Comparison of ENCODE assay signal across 18 cellular contexts in the genomic region with DNA sequence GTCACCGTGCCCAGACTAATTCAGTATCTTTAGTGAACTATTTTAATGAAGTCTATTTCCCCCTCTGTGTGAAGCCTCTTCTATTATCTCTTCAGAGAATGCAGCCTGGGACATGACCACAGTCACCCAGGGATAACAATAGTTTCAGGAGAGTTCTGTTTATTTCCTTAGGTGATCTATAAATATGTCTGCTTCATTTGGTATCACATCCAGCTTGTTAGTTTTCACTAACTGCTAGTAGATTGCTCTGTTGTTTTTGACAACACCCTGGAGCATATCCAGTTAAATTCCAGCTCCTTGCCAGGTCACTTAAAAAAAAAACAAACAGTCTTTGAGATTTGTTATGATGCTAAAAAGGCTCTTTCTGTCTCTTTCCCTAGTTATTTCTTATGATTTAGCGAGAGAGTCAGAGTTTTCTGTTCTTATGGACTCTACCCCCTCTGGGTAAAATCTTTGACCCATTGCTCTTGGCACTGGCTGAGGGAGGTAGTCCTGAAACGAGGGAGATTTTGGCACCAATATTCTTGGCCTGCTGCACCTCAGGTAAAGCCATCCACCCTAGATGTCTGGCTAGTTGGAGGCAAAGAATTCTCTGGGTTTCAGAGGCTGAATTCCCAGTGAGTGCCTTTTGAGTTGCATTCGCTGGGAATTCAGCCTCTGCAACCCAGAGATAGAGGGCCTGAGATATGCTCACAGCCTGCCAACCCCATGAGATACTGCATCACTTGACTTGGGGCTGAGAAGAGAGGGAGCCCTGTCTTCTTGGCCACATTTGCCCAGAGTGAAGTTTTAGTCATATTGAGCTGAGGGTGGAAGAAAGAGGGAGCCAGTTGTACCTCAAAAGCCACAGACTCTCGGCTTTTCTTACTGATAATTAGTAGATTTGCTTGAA.
"Had no signal": no experiment of that assay in that cellular context is flagged by ENCODE, and none has a peak within 500 bp of the region (broad histone marks: within the 10 kb centered on the region; RNA-seq: fewer than 3 reads in every experiment).

No MANE protein-coding gene starts in this region.

- H3K27ac ChIP-seq: breast epithelium, prostate gland, sigmoid colon had no signal

- H3K9me3 ChIP-seq: prostate gland had no signal

- H3K36me3 ChIP-seq: prostate gland had no signal

- ATAC-seq: activated CD8-positive, alpha-beta memory T cell treated with anti-CD3 and anti-CD28 coated beads, Interleukin-2, amount 10 ng/mL, durations not matched to agents 7 days and 5 days; left colon; T-helper 17 cell had no signal

- DNase-seq: activated CD4-positive, alpha-beta T cell treated with anti-CD3 and anti-CD28 coated beads, Interleukin-2, amount 50 U/mL, for 4 hours; activated CD4-positive, CD25-positive, alpha-beta regulatory T cell treated with anti-CD3 and anti-CD28 coated beads, Interleukin-2, amount 50 U/mL, for 72 hours; activated CD8-positive, alpha-beta memory T cell treated with anti-CD3 and anti-CD28 coated beads, Interleukin-2, amount 10 ng/mL, durations not matched to agents 7 days and 5 days; activated gamma-delta T cell; activated naive CD8-positive, alpha-beta T cell treated with anti-CD3 and anti-CD28 coated beads for 36 hours; activated T-cell treated with anti-CD3 and anti-CD28 coated beads, Interleukin-2, amount 50 U/mL, for 24 hours; anterior cingulate cortex; immature natural killer cell; left colon; occipital lobe; sigmoid colon; stimulated activated naive CD4-positive, alpha-beta T cell; substantia nigra; T-helper 17 cell; trophoblast cell had no signal

- H3K27me3 ChIP-seq: breast epithelium, sigmoid colon had no signal

- H3K4me1 ChIP-seq: breast epithelium, prostate gland, sigmoid colon had no signal

- FAIRE-seq: TTC549 had no signal

- H3K4me3 ChIP-seq: breast epithelium, prostate gland, sigmoid colon had no signal
